ENCODE assay signal across 9 cellular contexts in genomic region chr2:26970244-26970927, GRCh38. TPM values are rescaled to one million over a fixed set of nuclear protein-coding genes. Genes with fewer than 3 reads are reported as not detected.
DNase-seq lines count a peak whose midpoint lies in the region; ATAC-seq, FAIRE-seq and TF ChIP-seq lines count a peak whose summit lies in the region.
"Had no signal": no experiment of that assay in that cellular context is flagged by ENCODE, and none has a peak within 500 bp of the region (broad histone marks: within the 10 kb centered on the region; RNA-seq: fewer than 3 reads in every experiment).

MAPRE3 (plus strand) TSS chr2:26970637; CDS start chr2:27022219, 51,582 bp downstream.

- H3K4me2 ChIP-seq in A549, result peak within 1 kb of the TSS; percentile 100

- no peak for TF ChIP-seq EP300 in A549 (IDR thresholded peaks at IDR 0.05)

- POLR2A ChIA-PET in A549 (lab: Yijun Ruan, JAX), result no interaction called here

- peaks cover 26% of the 10 kb centered on the region for H3K4me1 ChIP-seq in A549

- TF ChIP-seq CTCF in A549 (IDR thresholded peaks at IDR 0.05), result no peak

- DNase-seq in A549 (ENCODE audit: low read depth in 1 of 2, low spot score in 1 of 2) (peak; percentile 83 to 95), NCI-H526 treated with DMSO at 0.1 percent for 48 hours (lab: John Stamatoyannopoulos, UW) (peak; percentile 73), dermis blood vessel endothelial cell (peak; percentile 72), left lobe of liver (ENCODE audit: low spot score) (peak; percentile 88)
- DNase-seq in activated CD4-positive, alpha-beta T cell treated with anti-CD3 and anti-CD28 coated beads, Interleukin-2, amount 50 U/mL, for 48 hours, result peak; percentile 79 to 81
- DNase-seq in stimulated activated CD4-positive, alpha-beta T cell treated with anti-CD3 and anti-CD28 coated beads, Interleukin-2, amount 100 ng/mL, for 24 hours, result peak; percentile 81 to 84

- no peak for TF ChIP-seq RAD21 in A549 (conservative IDR thresholded peaks at IDR 0.05 in 1 of 2, IDR thresholded peaks at IDR 0.05 in 1 of 2)

- under 1% methylated on average over 32 of the region's 69 CpGs for WGBS in A549 (ENCODE audit: missing lambda C conversion rate)

- CTCF ChIA-PET in A549 (lab: Yijun Ruan, JAX), result interaction anchor here (1.2 to 21.6 kb wide), 7 partner anchors 9 to 124 kb away, joined by 3 to 758 read pairs (median 9); no protein-coding TSS in a partner anchor

- TF ChIP-seq POLR2A in A549 (IDR thresholded peaks at IDR 0.05; ENCODE audit: low read length), result no peak; the same call in 1 of the 2 replicates

- H3K27ac ChIP-seq in A549, result peak within 1 kb of the TSS; percentile 79 to 87

- peak; percentile 89 to 95 for ATAC-seq in A549
- ATAC-seq in GM19025 (IDR thresholded peaks at IDR 0.05; ENCODE audit: low read depth, unreplicated experiment), result peak; percentile 89
- ATAC-seq in HG03457 (IDR thresholded peaks at IDR 0.05; ENCODE audit: unreplicated experiment), result peak; percentile 60
- ATAC-seq in left lobe of liver, result peak; percentile 96

- peak within 1 kb of the TSS; percentile 93 for H3K4me3 ChIP-seq in A549

- no peak for FAIRE-seq in A549 (lab: Jason Lieb, UNC)
- FAIRE-seq: G401.6 had no signal

- no peaks in the 10 kb centered on the region for H3K9me3 ChIP-seq in A549

TF ChIP-seq in A549, 52 proteins besides CTCF, POLR2A, EP300 and RAD21:
- no peak for TF ChIP-seq CBX2 (IDR thresholded peaks at IDR 0.05; ENCODE audit: borderline replicate concordance, low read depth)
- TF ChIP-seq HOXA7 (CRISPR knock-in tag; IDR thresholded peaks at IDR 0.05), result no peak
- no peak for TF ChIP-seq MYC (IDR thresholded peaks at IDR 0.05; ENCODE audit: borderline replicate concordance, low read length)
- peak; percentile 89 for TF ChIP-seq RFX5 (IDR thresholded peaks at IDR 0.05)
- TF ChIP-seq RCOR1 (IDR thresholded peaks at IDR 0.05; ENCODE audit: low read depth, low read length), result no peak
- TF ChIP-seq ZNF302 (CRISPR knock-in tag; IDR thresholded peaks at IDR 0.05), result no peak
- TF ChIP-seq, protein P1, sequence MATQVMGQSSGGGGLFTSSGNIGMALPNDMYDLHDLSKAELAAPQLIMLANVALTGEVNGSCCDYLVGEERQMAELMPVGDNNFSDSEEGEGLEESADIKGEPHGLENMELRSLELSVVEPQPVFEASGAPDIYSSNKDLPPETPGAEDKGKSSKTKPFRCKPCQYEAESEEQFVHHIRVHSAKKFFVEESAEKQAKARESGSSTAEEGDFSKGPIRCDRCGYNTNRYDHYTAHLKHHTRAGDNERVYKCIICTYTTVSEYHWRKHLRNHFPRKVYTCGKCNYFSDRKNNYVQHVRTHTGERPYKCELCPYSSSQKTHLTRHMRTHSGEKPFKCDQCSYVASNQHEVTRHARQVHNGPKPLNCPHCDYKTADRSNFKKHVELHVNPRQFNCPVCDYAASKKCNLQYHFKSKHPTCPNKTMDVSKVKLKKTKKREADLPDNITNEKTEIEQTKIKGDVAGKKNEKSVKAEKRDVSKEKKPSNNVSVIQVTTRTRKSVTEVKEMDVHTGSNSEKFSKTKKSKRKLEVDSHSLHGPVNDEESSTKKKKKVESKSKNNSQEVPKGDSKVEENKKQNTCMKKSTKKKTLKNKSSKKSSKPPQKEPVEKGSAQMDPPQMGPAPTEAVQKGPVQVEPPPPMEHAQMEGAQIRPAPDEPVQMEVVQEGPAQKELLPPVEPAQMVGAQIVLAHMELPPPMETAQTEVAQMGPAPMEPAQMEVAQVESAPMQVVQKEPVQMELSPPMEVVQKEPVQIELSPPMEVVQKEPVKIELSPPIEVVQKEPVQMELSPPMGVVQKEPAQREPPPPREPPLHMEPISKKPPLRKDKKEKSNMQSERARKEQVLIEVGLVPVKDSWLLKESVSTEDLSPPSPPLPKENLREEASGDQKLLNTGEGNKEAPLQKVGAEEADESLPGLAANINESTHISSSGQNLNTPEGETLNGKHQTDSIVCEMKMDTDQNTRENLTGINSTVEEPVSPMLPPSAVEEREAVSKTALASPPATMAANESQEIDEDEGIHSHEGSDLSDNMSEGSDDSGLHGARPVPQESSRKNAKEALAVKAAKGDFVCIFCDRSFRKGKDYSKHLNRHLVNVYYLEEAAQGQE (IDR thresholded peaks at IDR 0.05), result no peak
- no peak for TF ChIP-seq CHD4 (IDR thresholded peaks at IDR 0.05; ENCODE audit: borderline replicate concordance)
- TF ChIP-seq EHMT2 (IDR thresholded peaks at IDR 0.05; ENCODE audit: low read depth), result no peak
- TF ChIP-seq FOSL2 (IDR thresholded peaks at IDR 0.05), result no peak; the same call in 1 of the 2 replicates
- 0 out of 2 replicates have a peak, but pooled peaks have one; percentile 38 for TF ChIP-seq FOSL2 (CRISPR knock-in tag; IDR thresholded peaks at IDR 0.05)
- TF ChIP-seq NR3C1 (IDR thresholded peaks at IDR 0.05), result no peak
- TF ChIP-seq HOXB5 (CRISPR knock-in tag; IDR thresholded peaks at IDR 0.05), result no peak
- no peak for TF ChIP-seq BHLHE40 (IDR thresholded peaks at IDR 0.05; ENCODE audit: low read depth, low read length)
- no peak for TF ChIP-seq NPAS2 (CRISPR knock-in tag; IDR thresholded peaks at IDR 0.05; ENCODE audit: borderline replicate concordance)
- TF ChIP-seq HOXB13 (CRISPR knock-in tag; IDR thresholded peaks at IDR 0.05; ENCODE audit: low read depth), result no peak
- TF ChIP-seq MAFK (IDR thresholded peaks at IDR 0.05; ENCODE audit: partially characterized antibody), result peak; percentile 9
- no peak for TF ChIP-seq RARB (CRISPR knock-in tag; IDR thresholded peaks at IDR 0.05)
- TF ChIP-seq SMC3 (IDR thresholded peaks at IDR 0.05), result no peak
- peak in 1 of 2 experiments; percentile 45; a peak in 1 of 5 replicates for TF ChIP-seq JUN (IDR thresholded peaks at IDR 0.05)
- peak; percentile 83 for TF ChIP-seq PHF8 (IDR thresholded peaks at IDR 0.05; ENCODE audit: borderline replicate concordance, low read depth)
- TF ChIP-seq USF2 (IDR thresholded peaks at IDR 0.05), result no peak
- TF ChIP-seq, protein P2, sequence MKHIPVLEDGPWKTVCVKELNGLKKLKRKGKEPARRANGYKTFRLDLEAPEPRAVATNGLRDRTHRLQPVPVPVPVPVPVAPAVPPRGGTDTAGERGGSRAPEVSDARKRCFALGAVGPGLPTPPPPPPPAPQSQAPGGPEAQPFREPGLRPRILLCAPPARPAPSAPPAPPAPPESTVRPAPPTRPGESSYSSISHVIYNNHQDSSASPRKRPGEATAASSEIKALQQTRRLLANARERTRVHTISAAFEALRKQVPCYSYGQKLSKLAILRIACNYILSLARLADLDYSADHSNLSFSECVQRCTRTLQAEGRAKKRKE (CRISPR knock-in tag; IDR thresholded peaks at IDR 0.05; ENCODE audit: low read depth), result no peak
- TF ChIP-seq CHD2 (IDR thresholded peaks at IDR 0.05; ENCODE audit: low read length, partially characterized antibody), result no peak

RNA-seq across cellular contexts. Expression of gene MAPRE3, which starts in this region (rescaled TPM):
- polyA plus RNA-seq in A549 (2011; rRNA removed) (12.0 and 12.1 TPM in 2 replicates), A549 (2017; fragmentation: RNase III; extraction: RNeasy Plus Mini Kit Qiagen cat#74134 plus additional on column Dnase treatment) (19.3 to 21.8 TPM (median 21.5 TPM) in 3 replicates)
- polyA plus RNA-seq in A549 (2012; cell fraction: cytosol; rRNA removed), result 9.5 and 11.3 TPM in 2 replicates
- polyA plus RNA-seq in A549 (2012; cell fraction: nucleus; rRNA removed), result 21.3 and 23.4 TPM in 2 replicates
- 8.9 and 10.4 TPM in 2 replicates for polyA minus RNA-seq in A549 (2011; rRNA and poly(A)+ RNA removed)
- total RNA-seq in dermis blood vessel endothelial cell (0.17 and 1.3 TPM in 2 replicates), left lobe of liver (16.6 TPM)

Comparison
In these comparisons a context has a peak if more than half of its experiments do, and no peak if none do; other contexts are left out.
1. Peak in every context shown above with its lines: DNase-seq, ATAC-seq, H3K4me3 ChIP-seq and H3K27ac ChIP-seq.